Comparison of ENCODE assay signal across 8 cellular contexts in genomic region chr10:52883996-52884871, GRCh38.
DNase-seq lines count a peak whose midpoint lies in the region; ATAC-seq, FAIRE-seq and TF ChIP-seq lines count a peak whose summit lies in the region.

No MANE protein-coding gene starts in this region.

- no peaks in the 10 kb centered on the region for H3K36me3 Mint-ChIP-seq in type B pancreatic cell

- no peaks in the 10 kb centered on the region for H3K36me3 ChIP-seq in bronchial epithelial cell (ENCODE audit: control insufficient read depth, insufficient read depth, low read length)

- no peaks in the 10 kb centered on the region for H3K9me3 Mint-ChIP-seq in type B pancreatic cell

- no peaks in the 10 kb centered on the region for H3K27me3 ChIP-seq in bronchial epithelial cell (ENCODE audit: control insufficient read depth, insufficient read depth, low read length)

- DNase-seq in EH (ENCODE audit: low read depth) (peak; percentile 64), NCI-H748 treated with DMSO at 0.1 percent for 48 hours (lab: John Stamatoyannopoulos, UW) (peak; percentile 48), bronchial epithelial cell (ENCODE audit: low read depth) (peak; percentile 99), kidney glomerular epithelial cell (lab: John Stamatoyannopoulos, UW) (peak; percentile 99), type B pancreatic cell (ENCODE audit: extremely low spot score, unreplicated experiment) (no peak)
- DNase-seq in stimulated activated CD4-positive, alpha-beta T cell treated with anti-CD3 and anti-CD28 coated beads, Interleukin-4, amount 100 ng/mL, for 4 hours, result no peak

- TF ChIP-seq CTCF in bronchial epithelial cell (IDR thresholded peaks at IDR 0.05; ENCODE audit: insufficient read depth, low read length, severe bottlenecking) (peak; percentile 82), type B pancreatic cell (conservative IDR thresholded peaks at IDR 0.05) (peak; percentile 92)

- H3K4me3 Mint-ChIP-seq in type B pancreatic cell, result peak overlapping the region; percentile 65

- no peaks in the 10 kb centered on the region for H3K27me3 Mint-ChIP-seq in type B pancreatic cell

- peak overlapping the region; percentile 31 for H3K4me3 ChIP-seq in bronchial epithelial cell (ENCODE audit: low read depth, low read length)

- ATAC-seq in GM19328 (IDR thresholded peaks at IDR 0.05; ENCODE audit: unreplicated experiment) (peak; percentile 84), HG03159 (IDR thresholded peaks at IDR 0.05; ENCODE audit: unreplicated experiment) (peak; percentile 95)

- H3K4me1 Mint-ChIP-seq in type B pancreatic cell (ENCODE audit: unreplicated experiment), result peaks cover 18% of the 10 kb centered on the region

- H3K27ac Mint-ChIP-seq in type B pancreatic cell, result peak overlapping the region; percentile 82

- FAIRE-seq in bronchial epithelial cell (lab: Jason Lieb, UNC), result peak; percentile 93

Comparison
In these comparisons a context has a peak if more than half of its experiments do, and no peak if none do; other contexts are left out.
1. DNase-seq: peak in EH (single experiment), NCI-H748 treated with DMSO at 0.1 percent for 48 hours (single experiment), bronchial epithelial cell (single experiment) and kidney glomerular epithelial cell (single experiment); none in type B pancreatic cell (single experiment) and stimulated activated CD4-positive, alpha-beta T cell treated with anti-CD3 and anti-CD28 coated beads, Interleukin-4, amount 100 ng/mL, for 4 hours (0 of 2).